ENCODE assay signal across 8 cellular contexts in the genomic region with DNA sequence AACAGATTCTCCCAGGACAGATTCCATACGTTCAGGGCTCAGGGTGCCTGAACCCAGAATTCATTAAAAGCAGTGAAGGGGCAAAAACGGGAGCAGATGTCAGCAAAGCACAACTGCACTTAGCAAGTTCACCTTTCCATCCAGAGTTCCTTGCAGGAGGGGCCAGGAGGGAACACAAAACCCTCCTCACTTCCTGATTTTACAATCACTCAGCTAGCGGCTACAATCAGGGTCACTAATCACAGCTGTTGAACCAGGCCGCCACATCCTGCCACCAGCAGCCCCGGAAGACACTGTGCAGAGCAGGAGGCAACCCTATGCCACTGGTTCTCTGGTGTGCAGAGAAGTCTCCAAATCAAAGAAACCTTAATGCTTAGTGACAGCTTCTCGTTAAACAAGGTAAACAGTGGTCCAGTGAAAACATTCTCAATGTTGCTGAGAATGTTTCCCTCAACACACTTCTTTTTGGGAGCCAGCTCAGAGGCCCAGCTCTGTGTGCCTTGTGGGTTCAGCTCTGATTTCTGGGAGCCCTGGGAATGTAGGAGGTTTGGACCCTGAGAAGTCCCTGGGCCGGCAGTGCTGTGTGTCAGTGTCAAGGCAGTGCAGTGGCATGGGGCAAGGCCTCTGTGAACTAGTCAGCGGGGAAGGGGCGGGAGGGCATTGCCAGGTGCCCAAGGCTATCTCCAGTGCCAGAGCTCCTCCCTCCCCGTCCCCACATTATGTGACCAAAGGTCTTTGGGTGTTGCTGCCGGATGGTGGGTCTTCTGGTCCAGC. TPM values are rescaled to one million over a fixed set of nuclear protein-coding genes. Genes with fewer than 3 reads are reported as not detected.
DNase-seq lines count a peak whose midpoint lies in the region; ATAC-seq and TF ChIP-seq lines count a peak whose summit lies in the region.

No MANE protein-coding gene starts in this region.

- TF ChIP-seq CTCF in GM23338 (conservative IDR thresholded peaks at IDR 0.05; ENCODE audit: low read depth in 2 of 2) (no peak), activated B cell treated with CpG ODN at 0.5 μM for 24 hours (IDR thresholded peaks at IDR 0.05) (no peak)

- H3K36me3 ChIP-seq in GM23338 (ENCODE audit: insufficient read depth) = no peaks in the 10 kb centered on the region
- H3K36me3 ChIP-seq in muscle layer of duodenum (ENCODE audit: control insufficient read depth in 1 of 2, insufficient read depth in 2 of 2, low read length in 2 of 2) = no peaks in the 10 kb centered on the region

- no peak for DNase-seq in GM23338 (ENCODE audit: low spot score)
- DNase-seq in LHCN-M2 (ENCODE audit: low read depth) = peak; percentile 81
- DNase-seq in activated B cell treated with CpG ODN at 0.5 μM for 24 hours = peak; percentile 59
- peak; percentile 48 for DNase-seq in dermis blood vessel endothelial cell
- DNase-seq in NCI-H1105 treated with DMSO at 0.1 percent for 48 hours (lab: John Stamatoyannopoulos, UW) = no peak
- DNase-seq in D341Med (ENCODE audit: low spot score) = no peak

- H3K27ac Mint-ChIP-seq in GM23338 (peak overlapping the region; percentile 96), activated B cell treated with CpG ODN at 0.5 μM for 24 hours (peak overlapping the region; percentile 100)

- H3K4me1 Mint-ChIP-seq in GM23338 = peaks cover 23% of the 10 kb centered on the region
- H3K4me1 Mint-ChIP-seq in activated B cell treated with CpG ODN at 0.5 μM for 24 hours = peaks cover 88% of the 10 kb centered on the region

- H3K4me1 ChIP-seq in GM23338 (ENCODE audit: insufficient read depth) (peaks cover 27% of the 10 kb centered on the region), muscle layer of duodenum (ENCODE audit: control insufficient read depth in 1 of 2, insufficient read depth in 2 of 2, low read length in 2 of 2) (peaks cover 15 to 16% of the 10 kb centered on the region in 2 donors)

- CTCF ChIA-PET in activated B cell treated with CpG ODN at 0.5 μM for 24 hours (lab: Charles Lee) = interaction anchor here (0.7 to 5.2 kb wide), 22 partner anchors 8 to 209 kb away, joined by 3 to 32 read pairs (median 6); a partner anchor contains a TSS

- H3K27ac ChIP-seq in GM23338 (ENCODE audit: low read depth) (peak overlapping the region; percentile 66; the same call in 1 of the 2 replicates), muscle layer of duodenum (ENCODE audit: low read length) (peak overlapping the region; percentile 78)

- intact Hi-C loops in activated B cell treated with CpG ODN at 0.5 μM for 24 hours (cut with micrococcal nuclease) = loop anchor here (1.0 kb wide), 10 partner anchors 15 to 209 kb away; no protein-coding TSS in a partner anchor

- H3K27me3 ChIP-seq in GM23338 (ENCODE audit: insufficient read depth) (no peaks in the 10 kb centered on the region), muscle layer of duodenum (ENCODE audit: low read depth, low read length) (no peaks in the 10 kb centered on the region)

- no peak overlapping the region for H3K4me3 ChIP-seq in GM23338
- no peak overlapping the region for H3K4me3 ChIP-seq in muscle layer of duodenum (ENCODE audit: low read depth in 1 of 2, low read length in 2 of 2)

- peak overlapping the region; percentile 34; the same call in 1 of the 2 replicates for H3K4me2 ChIP-seq in GM23338

- H3K79me2 ChIP-seq in GM23338 (replicated peaks; ENCODE audit: insufficient read depth) = no peaks in the 10 kb centered on the region

- H3K36me3 Mint-ChIP-seq in GM23338 (ENCODE audit: low read depth) = no peaks in the 10 kb centered on the region
- H3K36me3 Mint-ChIP-seq in activated B cell treated with CpG ODN at 0.5 μM for 24 hours (ENCODE audit: low read depth) = peaks cover 27% of the 10 kb centered on the region

- no peaks in the 10 kb centered on the region for H3K9me2 ChIP-seq in GM23338 (ENCODE audit: insufficient read depth)

- H3K27me3 Mint-ChIP-seq in GM23338 (ENCODE audit: insufficient read depth, low read depth, poor library complexity) (peaks cover 7% of the 10 kb centered on the region), activated B cell treated with CpG ODN at 0.5 μM for 24 hours (no peaks in the 10 kb centered on the region)

- H3F3A ChIP-seq in GM23338 (replicated peaks; ENCODE audit: low read depth) = no peaks in the 10 kb centered on the region; the same call in 1 of the 2 replicates

- peak; percentile 63 for ATAC-seq in GM18498 (IDR thresholded peaks at IDR 0.05; ENCODE audit: unreplicated experiment)
- ATAC-seq in GM23338 = peak; percentile 23
- ATAC-seq in activated B cell treated with CpG ODN at 0.5 μM for 24 hours (ENCODE audit: low read depth) = peak; percentile 73

- H3K9me3 ChIP-seq in muscle layer of duodenum (ENCODE audit: control insufficient read depth in 1 of 2, low read length in 2 of 2) = no peaks in the 10 kb centered on the region

- H3K4me3 Mint-ChIP-seq in GM23338 (no peak overlapping the region; the same call in 2 of the 3 replicates), activated B cell treated with CpG ODN at 0.5 μM for 24 hours (peak overlapping the region; percentile 87)

- POLR2A ChIA-PET in activated B cell treated with CpG ODN at 0.5 μM for 24 hours (lab: Charles Lee) = interaction anchor here (0.5 to 6.5 kb wide), 46 partner anchors 9 to 470 kb away, joined by 3 to 397 read pairs (median 7); a partner anchor contains a TSS

- H4K20me1 ChIP-seq in GM23338 (replicated peaks; ENCODE audit: insufficient read depth) = no peaks in the 10 kb centered on the region

- no peaks in the 10 kb centered on the region for H3K9me3 Mint-ChIP-seq in GM23338
- H3K9me3 Mint-ChIP-seq in activated B cell treated with CpG ODN at 0.5 μM for 24 hours = no peaks in the 10 kb centered on the region

- H2AFZ ChIP-seq in GM23338 = peak overlapping the region; percentile 80

TF ChIP-seq in GM23338, 12 proteins besides CTCF, POLR2A, EP300 and RAD21:
- TF ChIP-seq STAT1 (IDR thresholded peaks at IDR 0.05; ENCODE audit: unreplicated experiment) (no peak), EZH2phosphoT487 (IDR thresholded peaks at IDR 0.05; ENCODE audit: unreplicated experiment) (no peak)
- TF ChIP-seq, protein P1, sequence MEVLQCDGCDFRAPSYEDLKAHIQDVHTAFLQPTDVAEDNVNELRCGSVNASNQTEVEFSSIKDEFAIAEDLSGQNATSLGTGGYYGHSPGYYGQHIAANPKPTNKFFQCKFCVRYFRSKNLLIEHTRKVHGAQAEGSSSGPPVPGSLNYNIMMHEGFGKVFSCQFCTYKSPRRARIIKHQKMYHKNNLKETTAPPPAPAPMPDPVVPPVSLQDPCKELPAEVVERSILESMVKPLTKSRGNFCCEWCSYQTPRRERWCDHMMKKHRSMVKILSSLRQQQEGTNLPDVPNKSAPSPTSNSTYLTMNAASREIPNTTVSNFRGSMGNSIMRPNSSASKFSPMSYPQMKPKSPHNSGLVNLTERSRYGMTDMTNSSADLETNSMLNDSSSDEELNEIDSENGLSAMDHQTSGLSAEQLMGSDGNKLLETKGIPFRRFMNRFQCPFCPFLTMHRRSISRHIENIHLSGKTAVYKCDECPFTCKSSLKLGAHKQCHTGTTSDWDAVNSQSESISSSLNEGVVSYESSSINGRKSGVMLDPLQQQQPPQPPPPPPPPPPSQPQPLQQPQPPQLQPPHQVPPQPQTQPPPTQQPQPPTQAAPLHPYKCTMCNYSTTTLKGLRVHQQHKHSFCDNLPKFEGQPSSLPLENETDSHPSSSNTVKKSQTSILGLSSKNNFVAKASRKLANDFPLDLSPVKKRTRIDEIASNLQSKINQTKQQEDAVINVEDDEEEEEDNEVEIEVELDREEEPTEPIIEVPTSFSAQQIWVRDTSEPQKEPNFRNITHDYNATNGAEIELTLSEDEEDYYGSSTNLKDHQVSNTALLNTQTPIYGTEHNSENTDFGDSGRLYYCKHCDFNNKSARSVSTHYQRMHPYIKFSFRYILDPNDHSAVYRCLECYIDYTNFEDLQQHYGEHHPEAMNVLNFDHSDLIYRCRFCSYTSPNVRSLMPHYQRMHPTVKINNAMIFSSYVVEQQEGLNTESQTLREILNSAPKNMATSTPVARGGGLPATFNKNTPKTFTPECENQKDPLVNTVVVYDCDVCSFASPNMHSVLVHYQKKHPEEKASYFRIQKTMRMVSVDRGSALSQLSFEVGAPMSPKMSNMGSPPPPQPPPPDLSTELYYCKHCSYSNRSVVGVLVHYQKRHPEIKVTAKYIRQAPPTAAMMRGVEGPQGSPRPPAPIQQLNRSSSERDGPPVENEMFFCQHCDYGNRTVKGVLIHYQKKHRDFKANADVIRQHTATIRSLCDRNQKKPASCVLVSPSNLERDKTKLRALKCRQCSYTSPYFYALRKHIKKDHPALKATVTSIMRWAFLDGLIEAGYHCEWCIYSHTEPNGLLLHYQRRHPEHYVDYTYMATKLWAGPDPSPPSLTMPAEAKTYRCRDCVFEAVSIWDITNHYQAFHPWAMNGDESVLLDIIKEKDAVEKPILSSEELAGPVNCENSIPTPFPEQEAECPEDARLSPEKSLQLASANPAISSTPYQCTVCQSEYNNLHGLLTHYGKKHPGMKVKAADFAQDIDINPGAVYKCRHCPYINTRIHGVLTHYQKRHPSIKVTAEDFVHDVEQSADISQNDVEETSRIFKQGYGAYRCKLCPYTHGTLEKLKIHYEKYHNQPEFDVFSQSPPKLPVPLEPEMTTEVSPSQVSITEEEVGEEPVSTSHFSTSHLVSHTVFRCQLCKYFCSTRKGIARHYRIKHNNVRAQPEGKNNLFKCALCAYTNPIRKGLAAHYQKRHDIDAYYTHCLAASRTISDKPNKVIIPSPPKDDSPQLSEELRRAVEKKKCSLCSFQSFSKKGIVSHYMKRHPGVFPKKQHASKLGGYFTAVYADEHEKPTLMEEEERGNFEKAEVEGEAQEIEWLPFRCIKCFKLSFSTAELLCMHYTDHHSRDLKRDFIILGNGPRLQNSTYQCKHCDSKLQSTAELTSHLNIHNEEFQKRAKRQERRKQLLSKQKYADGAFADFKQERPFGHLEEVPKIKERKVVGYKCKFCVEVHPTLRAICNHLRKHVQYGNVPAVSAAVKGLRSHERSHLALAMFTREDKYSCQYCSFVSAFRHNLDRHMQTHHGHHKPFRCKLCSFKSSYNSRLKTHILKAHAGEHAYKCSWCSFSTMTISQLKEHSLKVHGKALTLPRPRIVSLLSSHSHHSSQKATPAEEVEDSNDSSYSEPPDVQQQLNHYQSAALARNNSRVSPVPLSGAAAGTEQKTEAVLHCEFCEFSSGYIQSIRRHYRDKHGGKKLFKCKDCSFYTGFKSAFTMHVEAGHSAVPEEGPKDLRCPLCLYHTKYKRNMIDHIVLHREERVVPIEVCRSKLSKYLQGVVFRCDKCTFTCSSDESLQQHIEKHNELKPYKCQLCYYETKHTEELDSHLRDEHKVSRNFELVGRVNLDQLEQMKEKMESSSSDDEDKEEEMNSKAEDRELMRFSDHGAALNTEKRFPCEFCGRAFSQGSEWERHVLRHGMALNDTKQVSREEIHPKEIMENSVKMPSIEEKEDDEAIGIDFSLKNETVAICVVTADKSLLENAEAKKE (CRISPR knock-in tag; IDR thresholded peaks at IDR 0.05) = no peak

RNA-seq across cellular contexts. Expression of a gene that starts 54.5 kb away (rescaled TPM):
- 8.0 and 12.3 TPM in 2 replicates for total RNA-seq in GM23338 (2014; rRNA removed; shearing (Covaris generic))
- polyA plus RNA-seq in GM23338 (2016; fragmentation: Nextera tagmentation; extraction: Ambion mirVana) = 12.6 and 15.8 TPM in 2 replicates
- total RNA-seq in LHCN-M2 (2014; rRNA removed) = 8.3 and 8.4 TPM in 2 replicates
- polyA plus RNA-seq in LHCN-M2 (2012) = 2.4 TPM
- 19.9 and 20.8 TPM in 2 replicates for total RNA-seq in activated B cell treated with CpG ODN at 0.5 μM for 24 hours
- total RNA-seq in dermis blood vessel endothelial cell = 4.2 and 5.3 TPM in 2 replicates

Comparison
In these comparisons a context has a peak if more than half of its experiments do, and no peak if none do; other contexts are left out.
1. ATAC-seq: peak in every context shown above with its lines; median percentile 73 in activated B cell treated with CpG ODN at 0.5 μM for 24 hours; 63 in GM18498; 23 in GM23338.
2. DNase-seq: peak in LHCN-M2 (single experiment), activated B cell treated with CpG ODN at 0.5 μM for 24 hours (single experiment) and dermis blood vessel endothelial cell (single experiment); none in GM23338 (single experiment), NCI-H1105 treated with DMSO at 0.1 percent for 48 hours (single experiment) and D341Med (single experiment).